22 cellular contexts compared by ENCODE assay signal in the genomic region with DNA sequence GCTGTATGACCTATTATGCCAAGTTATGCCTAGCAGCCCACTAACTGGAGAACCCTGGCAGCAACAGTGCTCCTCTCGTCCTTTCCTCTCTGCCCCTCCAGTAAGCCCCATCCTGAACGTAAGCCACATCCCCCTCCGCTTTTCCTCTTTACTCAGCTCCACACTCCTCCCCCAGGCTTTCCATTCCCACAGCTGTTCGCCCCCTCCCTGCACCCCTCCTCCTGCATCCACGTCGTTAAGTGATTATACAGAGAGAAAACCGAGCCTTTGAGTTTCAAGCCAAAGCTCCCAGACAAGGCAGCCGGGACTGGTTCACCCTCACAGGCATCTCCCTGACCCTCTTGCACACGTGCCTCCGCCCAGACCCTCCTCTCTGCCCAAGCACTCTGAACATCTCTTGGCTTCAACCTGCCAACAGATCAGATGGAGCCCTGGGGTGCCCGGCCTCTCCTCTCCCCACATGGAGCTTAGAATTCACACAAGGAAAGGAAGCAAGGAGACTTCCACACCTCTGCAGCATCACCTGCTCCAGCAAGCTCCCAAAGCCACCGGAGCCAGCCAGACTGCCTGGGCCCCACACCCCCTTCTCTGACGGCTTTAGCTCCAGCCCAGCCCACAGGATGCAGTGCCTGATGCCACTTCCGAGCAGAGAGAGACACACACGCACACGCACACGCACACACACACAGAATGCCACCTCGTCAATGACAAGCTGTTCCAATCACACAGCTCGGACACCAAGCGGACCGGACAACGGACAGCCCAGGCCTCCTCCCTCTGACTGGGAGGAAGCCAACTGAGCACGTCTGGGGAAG.
A peak's percentile ranks its signal among the peaks of the same experiment; 100 is the strongest.
DNase-seq lines count a peak whose midpoint lies in the region; ATAC-seq, FAIRE-seq and TF ChIP-seq lines count a peak whose summit lies in the region.
"Had no signal": no experiment of that assay in that cellular context is flagged by ENCODE, and none has a peak within 500 bp of the region (broad histone marks: within the 10 kb centered on the region; RNA-seq: fewer than 3 reads in every experiment).

No MANE protein-coding gene starts in this region.

- peak; percentile 5 for DNase-seq in stimulated activated CD4-positive, alpha-beta T cell treated with anti-CD3 and anti-CD28 coated beads, Interleukin-1b, Interleukin-23, amount 100 ng/mL, for 48 hours
- no peak for DNase-seq in stimulated activated CD4-positive, alpha-beta T cell treated with anti-CD3 and anti-CD28 coated beads, Interleukin-2, amount 100 ng/mL, for 48 hours
- peak; percentile 25 for DNase-seq in WTC11 (ENCODE audit: low spot score)
- peak; percentile 77 for DNase-seq in endodermal cell
- no peak for DNase-seq in urothelium cell line (ENCODE audit: low spot score)
- DNase-seq in NCI-H2029 treated with DMSO at 0.1 percent for 48 hours (lab: John Stamatoyannopoulos, UW) = no peak
- DNase-seq in GM20000 (ENCODE audit: low spot score) = no peak
- DNase-seq: AML-193; body of pancreas; GDM1; KG1; mammary epithelial cell; naive thymus-derived CD8-positive, alpha-beta T cell; NCI-H2081 treated with DMSO at 0.1 percent for 48 hours; NCI-H526 treated with DMSO at 0.1 percent for 48 hours; Peyer's patch had no signal

- H3K9me3 ChIP-seq in endodermal cell (ENCODE audit: control insufficient read depth, low read length) = peaks cover 12% of the 10 kb centered on the region
- H3K9me3 ChIP-seq: body of pancreas, Peyer's patch, thoracic aorta had no signal

- H3K9ac ChIP-seq in endodermal cell (ENCODE audit: extremely low read depth, low read length, poor library complexity, severe bottlenecking) = no peak overlapping the region

- CTCF ChIA-PET in WTC11 (lab: Charles Lee) = interaction anchor here (0.6 to 6.4 kb wide), 12 partner anchors 9 to 376 kb away, joined by 3 to 67 read pairs (median 4); no protein-coding TSS in a partner anchor

- no peak overlapping the region for H3K4me3 ChIP-seq in endodermal cell (ENCODE audit: low read length)
- H3K4me3 ChIP-seq: body of pancreas, Peyer's patch, smooth muscle cell, thoracic aorta had no signal

- no peak overlapping the region for H3K27ac ChIP-seq in endodermal cell (ENCODE audit: low read depth, low read length)
- H3K27ac ChIP-seq: body of pancreas, Peyer's patch, thoracic aorta had no signal

- FAIRE-seq in urothelium cell line (lab: Jason Lieb, UNC) = peak; percentile 42
- FAIRE-seq: GM12891, H54, islet of Langerhans had no signal

- peaks cover 2% of the 10 kb centered on the region; the same call in 1 of the 2 replicates for H3K36me3 Mint-ChIP-seq in WTC11
- peaks cover under 1% of the 10 kb centered on the region for H3K36me3 Mint-ChIP-seq in endodermal cell (ENCODE audit: low read depth)

- peak overlapping the region; percentile 85 for H3K4me3 Mint-ChIP-seq in WTC11
- peak overlapping the region; percentile 21 for H3K4me3 Mint-ChIP-seq in endodermal cell

- no peak for TF ChIP-seq CTCF in WTC11 (IDR thresholded peaks at IDR 0.05)
- no peak for TF ChIP-seq CTCF in endodermal cell (conservative IDR thresholded peaks at IDR 0.05)
- TF ChIP-seq CTCF in GM20000 (IDR thresholded peaks at IDR 0.05; ENCODE audit: extremely low read depth, missing control alignments) = no peak

- H3K9me3 Mint-ChIP-seq in WTC11 (peaks cover 5% of the 10 kb centered on the region), endodermal cell (peaks cover 4% of the 10 kb centered on the region)

- H3K36me3 ChIP-seq in endodermal cell (ENCODE audit: control insufficient read depth, insufficient read depth, low read length) = no peaks in the 10 kb centered on the region
- H3K36me3 ChIP-seq: Peyer's patch, thoracic aorta had no signal

- peaks cover 82% of the 10 kb centered on the region for H3K4me1 Mint-ChIP-seq in WTC11
- peaks cover 36% of the 10 kb centered on the region for H3K4me1 Mint-ChIP-seq in endodermal cell

- H3K27me3 ChIP-seq in endodermal cell (ENCODE audit: control insufficient read depth, insufficient read depth, low read length, poor library complexity, severe bottlenecking) = peaks cover 35% of the 10 kb centered on the region
- H3K27me3 ChIP-seq: body of pancreas had no signal

- H3K27ac Mint-ChIP-seq in WTC11 (peak overlapping the region; percentile 76; the same call in 1 of the 2 replicates), endodermal cell (no peak overlapping the region)

- POLR2A ChIA-PET in WTC11 (lab: Charles Lee) = no interaction called here

- no peak for ATAC-seq in WTC11
- ATAC-seq in esophagus mucosa = no peak
- ATAC-seq: body of pancreas had no signal

- H3K4me1 ChIP-seq in endodermal cell (ENCODE audit: control insufficient read depth, insufficient read depth, low read length) = peaks cover 11% of the 10 kb centered on the region
- H3K4me1 ChIP-seq: body of pancreas, Peyer's patch had no signal

- WGBS in endodermal cell (ENCODE audit: insufficient coverage in 1 of 2, insufficient read length in 1 of 2), 2 experiments = 59 to 77% methylated on average over 7 to 23 of the region's 23 CpGs

- H3K27me3 Mint-ChIP-seq in WTC11 (ENCODE audit: low read depth) = peaks cover 14% of the 10 kb centered on the region
- H3K27me3 Mint-ChIP-seq in endodermal cell (ENCODE audit: insufficient read depth) = peaks cover 33% of the 10 kb centered on the region

TF ChIP-seq in WTC11, 78 proteins besides CTCF, POLR2A, EP300 and RAD21:
- no peak for TF ChIP-seq GABPB1 (CRISPR knock-in tag; IDR thresholded peaks at IDR 0.05)
- TF ChIP-seq, protein P1, sequence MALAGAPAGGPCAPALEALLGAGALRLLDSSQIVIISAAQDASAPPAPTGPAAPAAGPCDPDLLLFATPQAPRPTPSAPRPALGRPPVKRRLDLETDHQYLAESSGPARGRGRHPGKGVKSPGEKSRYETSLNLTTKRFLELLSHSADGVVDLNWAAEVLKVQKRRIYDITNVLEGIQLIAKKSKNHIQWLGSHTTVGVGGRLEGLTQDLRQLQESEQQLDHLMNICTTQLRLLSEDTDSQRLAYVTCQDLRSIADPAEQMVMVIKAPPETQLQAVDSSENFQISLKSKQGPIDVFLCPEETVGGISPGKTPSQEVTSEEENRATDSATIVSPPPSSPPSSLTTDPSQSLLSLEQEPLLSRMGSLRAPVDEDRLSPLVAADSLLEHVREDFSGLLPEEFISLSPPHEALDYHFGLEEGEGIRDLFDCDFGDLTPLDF (CRISPR knock-in tag; IDR thresholded peaks at IDR 0.05) = no peak
- TF ChIP-seq NR3C1 (CRISPR knock-in tag; conservative IDR thresholded peaks at IDR 0.05; ENCODE audit: low read depth) = no peak
- no peak for TF ChIP-seq ZNF423 (CRISPR knock-in tag; IDR thresholded peaks at IDR 0.05)
- TF ChIP-seq, protein P2, sequence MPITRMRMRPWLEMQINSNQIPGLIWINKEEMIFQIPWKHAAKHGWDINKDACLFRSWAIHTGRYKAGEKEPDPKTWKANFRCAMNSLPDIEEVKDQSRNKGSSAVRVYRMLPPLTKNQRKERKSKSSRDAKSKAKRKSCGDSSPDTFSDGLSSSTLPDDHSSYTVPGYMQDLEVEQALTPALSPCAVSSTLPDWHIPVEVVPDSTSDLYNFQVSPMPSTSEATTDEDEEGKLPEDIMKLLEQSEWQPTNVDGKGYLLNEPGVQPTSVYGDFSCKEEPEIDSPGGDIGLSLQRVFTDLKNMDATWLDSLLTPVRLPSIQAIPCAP (CRISPR knock-in tag; IDR thresholded peaks at IDR 0.05) = no peak
- TF ChIP-seq ZNF263 (CRISPR knock-in tag; IDR thresholded peaks at IDR 0.05; ENCODE audit: low read depth) = no peak
- no peak for TF ChIP-seq OVOL2 (CRISPR knock-in tag; IDR thresholded peaks at IDR 0.05; ENCODE audit: borderline replicate concordance)
- TF ChIP-seq, protein P3, sequence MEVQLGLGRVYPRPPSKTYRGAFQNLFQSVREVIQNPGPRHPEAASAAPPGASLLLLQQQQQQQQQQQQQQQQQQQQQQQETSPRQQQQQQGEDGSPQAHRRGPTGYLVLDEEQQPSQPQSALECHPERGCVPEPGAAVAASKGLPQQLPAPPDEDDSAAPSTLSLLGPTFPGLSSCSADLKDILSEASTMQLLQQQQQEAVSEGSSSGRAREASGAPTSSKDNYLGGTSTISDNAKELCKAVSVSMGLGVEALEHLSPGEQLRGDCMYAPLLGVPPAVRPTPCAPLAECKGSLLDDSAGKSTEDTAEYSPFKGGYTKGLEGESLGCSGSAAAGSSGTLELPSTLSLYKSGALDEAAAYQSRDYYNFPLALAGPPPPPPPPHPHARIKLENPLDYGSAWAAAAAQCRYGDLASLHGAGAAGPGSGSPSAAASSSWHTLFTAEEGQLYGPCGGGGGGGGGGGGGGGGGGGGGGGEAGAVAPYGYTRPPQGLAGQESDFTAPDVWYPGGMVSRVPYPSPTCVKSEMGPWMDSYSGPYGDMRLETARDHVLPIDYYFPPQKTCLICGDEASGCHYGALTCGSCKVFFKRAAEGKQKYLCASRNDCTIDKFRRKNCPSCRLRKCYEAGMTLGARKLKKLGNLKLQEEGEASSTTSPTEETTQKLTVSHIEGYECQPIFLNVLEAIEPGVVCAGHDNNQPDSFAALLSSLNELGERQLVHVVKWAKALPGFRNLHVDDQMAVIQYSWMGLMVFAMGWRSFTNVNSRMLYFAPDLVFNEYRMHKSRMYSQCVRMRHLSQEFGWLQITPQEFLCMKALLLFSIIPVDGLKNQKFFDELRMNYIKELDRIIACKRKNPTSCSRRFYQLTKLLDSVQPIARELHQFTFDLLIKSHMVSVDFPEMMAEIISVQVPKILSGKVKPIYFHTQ (CRISPR knock-in tag; IDR thresholded peaks at IDR 0.05) = no peak
- TF ChIP-seq GRHL2 (CRISPR knock-in tag; IDR thresholded peaks at IDR 0.05; ENCODE audit: insufficient replicate concordance, severe bottlenecking) = no peak
- no peak for TF ChIP-seq TEAD4 (CRISPR knock-in tag; IDR thresholded peaks at IDR 0.05)
- TF ChIP-seq, protein P4, sequence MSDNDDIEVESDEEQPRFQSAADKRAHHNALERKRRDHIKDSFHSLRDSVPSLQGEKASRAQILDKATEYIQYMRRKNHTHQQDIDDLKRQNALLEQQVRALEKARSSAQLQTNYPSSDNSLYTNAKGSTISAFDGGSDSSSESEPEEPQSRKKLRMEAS (CRISPR knock-in tag; IDR thresholded peaks at IDR 0.05) = no peak
TF ChIP-seq in WTC11: peak in this region for 0.

Comparison
In these comparisons a context has a peak if more than half of its experiments do, and no peak if none do; other contexts are left out.
1. DNase-seq: peak in stimulated activated CD4-positive, alpha-beta T cell treated with anti-CD3 and anti-CD28 coated beads, Interleukin-1b, Interleukin-23, amount 100 ng/mL, for 48 hours (single experiment), WTC11 (single experiment) and endodermal cell (single experiment); none in stimulated activated CD4-positive, alpha-beta T cell treated with anti-CD3 and anti-CD28 coated beads, Interleukin-2, amount 100 ng/mL, for 48 hours (0 of 2), urothelium cell line (single experiment), NCI-H2029 treated with DMSO at 0.1 percent for 48 hours (single experiment) and GM20000 (single experiment).